Comparison of ENCODE assay signal across 1 cellular context in the genomic region with DNA sequence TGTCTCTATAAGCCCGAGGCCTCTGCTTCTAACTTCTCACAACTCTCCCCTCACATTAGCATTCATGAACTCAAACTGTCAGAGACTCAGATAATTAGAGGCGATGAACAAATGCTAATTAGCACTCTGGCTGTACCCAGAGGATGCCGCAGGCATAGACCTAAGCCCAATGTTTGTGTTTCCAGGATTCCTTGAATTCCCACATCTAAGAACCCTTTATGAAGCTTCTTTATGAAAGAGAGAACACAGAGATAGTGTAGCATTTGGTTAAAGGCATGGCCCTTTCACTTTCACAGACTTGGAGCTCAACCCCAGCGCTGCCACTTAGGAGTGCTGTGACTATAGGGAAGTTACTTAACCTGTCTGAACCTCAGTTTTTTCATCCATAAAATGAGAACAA.
TF ChIP-seq lines count a peak whose summit lies in the region.

No MANE protein-coding gene starts in this region.

TF ChIP-seq in H1, 55 proteins besides CTCF, POLR2A, EP300 and RAD21 (continued from another document):
- TF ChIP-seq, protein P1, sequence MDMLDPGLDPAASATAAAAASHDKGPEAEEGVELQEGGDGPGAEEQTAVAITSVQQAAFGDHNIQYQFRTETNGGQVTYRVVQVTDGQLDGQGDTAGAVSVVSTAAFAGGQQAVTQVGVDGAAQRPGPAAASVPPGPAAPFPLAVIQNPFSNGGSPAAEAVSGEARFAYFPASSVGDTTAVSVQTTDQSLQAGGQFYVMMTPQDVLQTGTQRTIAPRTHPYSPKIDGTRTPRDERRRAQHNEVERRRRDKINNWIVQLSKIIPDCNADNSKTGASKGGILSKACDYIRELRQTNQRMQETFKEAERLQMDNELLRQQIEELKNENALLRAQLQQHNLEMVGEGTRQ (IDR thresholded peaks at IDR 0.05; ENCODE audit: low read length): no peak
- no peak for TF ChIP-seq SP2 (IDR thresholded peaks at IDR 0.05; ENCODE audit: low read length)
- TF ChIP-seq, protein P2, sequence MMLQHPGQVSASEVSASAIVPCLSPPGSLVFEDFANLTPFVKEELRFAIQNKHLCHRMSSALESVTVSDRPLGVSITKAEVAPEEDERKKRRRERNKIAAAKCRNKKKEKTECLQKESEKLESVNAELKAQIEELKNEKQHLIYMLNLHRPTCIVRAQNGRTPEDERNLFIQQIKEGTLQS (IDR thresholded peaks at IDR 0.05; ENCODE audit: insufficient read depth, low read depth, low read length): no peak
- no peak for TF ChIP-seq EGR1 (IDR thresholded peaks at IDR 0.05; ENCODE audit: borderline replicate concordance, low read depth, low read length)
